Comparison of ENCODE assay signal across 23 cellular contexts in genomic region chr3:50531201-50531600, GRCh38. TPM values are rescaled to one million over a fixed set of nuclear protein-coding genes. Genes with fewer than 3 reads are reported as not detected.
DNase-seq lines count a peak whose midpoint lies in the region; ATAC-seq, FAIRE-seq and TF ChIP-seq lines count a peak whose summit lies in the region.
"Had no signal": no experiment of that assay in that cellular context is flagged by ENCODE, and none has a peak within 500 bp of the region (broad histone marks: within the 10 kb centered on the region; RNA-seq: fewer than 3 reads in every experiment).

No MANE protein-coding gene starts in this region.

- no peaks in the 10 kb centered on the region for H3K36me3 Mint-ChIP-seq in activated naive CD8-positive, alpha-beta T cell treated with anti-CD3 and anti-CD28 coated beads, Interleukin-2, amount 50 U/mL, for 24 hours (ENCODE audit: low read depth)
- H3K36me3 Mint-ChIP-seq in activated naive CD8-positive, alpha-beta T cell treated with anti-CD3 and anti-CD28 coated beads for 36 hours = no peaks in the 10 kb centered on the region
- no peaks in the 10 kb centered on the region; the same call in 2 of the 3 replicates for H3K36me3 Mint-ChIP-seq in GM23338 (ENCODE audit: low read depth)
- H3K36me3 Mint-ChIP-seq: CD4-positive, CD25-positive, alpha-beta regulatory T cell; CD8-positive, alpha-beta memory T cell had no signal

- H3K27me3 Mint-ChIP-seq in activated naive CD8-positive, alpha-beta T cell treated with anti-CD3 and anti-CD28 coated beads, Interleukin-2, amount 50 U/mL, for 24 hours = peaks cover 17% of the 10 kb centered on the region
- peaks cover 15% of the 10 kb centered on the region for H3K27me3 Mint-ChIP-seq in activated naive CD8-positive, alpha-beta T cell treated with anti-CD3 and anti-CD28 coated beads for 36 hours
- H3K27me3 Mint-ChIP-seq in GM23338 (ENCODE audit: insufficient read depth, low read depth, poor library complexity) = peaks cover 34% of the 10 kb centered on the region

- H2AFZ ChIP-seq in PC-3 (ENCODE audit: low read length) (no peak overlapping the region), GM23338 (no peak overlapping the region)

- H3K4me3 Mint-ChIP-seq in activated naive CD8-positive, alpha-beta T cell treated with anti-CD3 and anti-CD28 coated beads, Interleukin-2, amount 50 U/mL, for 24 hours = no peak overlapping the region
- H3K4me3 Mint-ChIP-seq in activated naive CD8-positive, alpha-beta T cell treated with anti-CD3 and anti-CD28 coated beads for 36 hours = no peak overlapping the region
- no peak overlapping the region for H3K4me3 Mint-ChIP-seq in GM23338
- H3K4me3 Mint-ChIP-seq: CD4-positive, CD25-positive, alpha-beta regulatory T cell; CD8-positive, alpha-beta memory T cell; HFFc6; IgD-negative memory B cell had no signal

- peak; percentile 76 for ATAC-seq in activated naive CD8-positive, alpha-beta T cell treated with anti-CD3 and anti-CD28 coated beads, Interleukin-2, amount 50 U/mL, for 24 hours
- ATAC-seq in PC-3 (0 out of 2 replicates have a peak, but pooled peaks have one; percentile 16), GM23338 (no peak)
- ATAC-seq: GM12878, HepG2 had no signal

- H3K9me3 ChIP-seq in HEK293 (ENCODE audit: control insufficient read depth, insufficient read depth, low read depth, low read length) (no peaks in the 10 kb centered on the region), PC-3 (ENCODE audit: low read length) (no peaks in the 10 kb centered on the region), small intestine (ENCODE audit: control insufficient read depth, low read depth) (no peaks in the 10 kb centered on the region)
- H3K9me3 ChIP-seq: BE2C had no signal

- TF ChIP-seq CTCF in HEK293 (tag by site-specific recombination; IDR thresholded peaks at IDR 0.05) = no peak
- no peak for TF ChIP-seq CTCF in PC-3 (conservative IDR thresholded peaks at IDR 0.05; ENCODE audit: low read depth, low read length)
- no peak for TF ChIP-seq CTCF in GM23338 (conservative IDR thresholded peaks at IDR 0.05; ENCODE audit: low read depth in 2 of 2)

- H3K4me1 ChIP-seq in HEK293 (ENCODE audit: control insufficient read depth, insufficient read depth, low read length) (no peaks in the 10 kb centered on the region), PC-3 (ENCODE audit: insufficient read depth, low read length) (no peaks in the 10 kb centered on the region), mesendoderm (ENCODE audit: control insufficient read depth, low read depth, low read length) (no peaks in the 10 kb centered on the region), GM23338 (ENCODE audit: insufficient read depth) (peaks cover 17% of the 10 kb centered on the region), small intestine (ENCODE audit: control insufficient read depth in 2 of 2, insufficient read depth in 1 of 2, low read depth in 1 of 2, low read length in 1 of 2) (no peaks in the 10 kb centered on the region)
- H3K4me1 ChIP-seq: BE2C had no signal

- FAIRE-seq in small intestine (lab: Jason Lieb, UNC) = no peak
- FAIRE-seq: A204.1, GM12878, HepG2 had no signal

- BruUV-seq in PC-3 (replicated peaks; lab: Mats Ljungman, UMichigan) = no TSS peak

- no CpG with 5 or more reads among the region's 4 CpGs for WGBS in mesendoderm (ENCODE audit: extremely low coverage, insufficient coverage, low lambda C conversion rate)
- WGBS in small intestine, 3 donors = 82 to 92% (median 84%) methylated on average over 4 of the region's 4 CpGs

- H2BK120ac ChIP-seq in mesendoderm (ENCODE audit: low read depth, low read length) = no peak overlapping the region

- H2AK5ac ChIP-seq in mesendoderm (ENCODE audit: low read length) = no peak overlapping the region

- H3K27ac Mint-ChIP-seq in activated naive CD8-positive, alpha-beta T cell treated with anti-CD3 and anti-CD28 coated beads, Interleukin-2, amount 50 U/mL, for 24 hours = no peak overlapping the region
- no peak overlapping the region for H3K27ac Mint-ChIP-seq in activated naive CD8-positive, alpha-beta T cell treated with anti-CD3 and anti-CD28 coated beads for 36 hours
- H3K27ac Mint-ChIP-seq in GM23338 = no peak overlapping the region
- H3K27ac Mint-ChIP-seq: CD4-positive, CD25-positive, alpha-beta regulatory T cell; CD8-positive, alpha-beta memory T cell; HFFc6; IgD-negative memory B cell had no signal

- no peak for DNase-seq in activated naive CD8-positive, alpha-beta T cell treated with anti-CD3 and anti-CD28 coated beads, Interleukin-2, amount 50 U/mL, for 24 hours
- no peak for DNase-seq in activated naive CD8-positive, alpha-beta T cell treated with anti-CD3 and anti-CD28 coated beads for 36 hours
- DNase-seq in PC-3 (no peak), mesendoderm (no peak), GM23338 (ENCODE audit: low spot score) (no peak), NCI-H345 treated with DMSO at 0.1 percent for 48 hours (lab: John Stamatoyannopoulos, UW; ENCODE audit: unreplicated experiment) (no peak), small intestine (no peak)
- DNase-seq: ACHN; BE2C; C1 segment of cervical spinal cord; CD4-positive, CD25-positive, alpha-beta regulatory T cell; CD8-positive, alpha-beta memory T cell; COR-L47; DMS 273 treated with DMSO at 0.1 percent for 48 hours; DND-41; EL; HCEC 1CT; HFFc6 had no signal

- intact Hi-C loops in PC-3 (cut with micrococcal nuclease) = no loop called here

- H3K9me2 ChIP-seq in PC-3 (replicated peaks; ENCODE audit: low read length) = no peaks in the 10 kb centered on the region
- no peaks in the 10 kb centered on the region for H3K9me2 ChIP-seq in GM23338 (ENCODE audit: insufficient read depth)

- H2BK5ac ChIP-seq in mesendoderm (ENCODE audit: low read length) = no peak overlapping the region

- no peak overlapping the region for H4K8ac ChIP-seq in mesendoderm (ENCODE audit: low read depth, low read length)

- H3K79me2 ChIP-seq in PC-3 (ENCODE audit: low read length) (no peaks in the 10 kb centered on the region), mesendoderm (ENCODE audit: control insufficient read depth, insufficient read depth, low read length) (no peaks in the 10 kb centered on the region), GM23338 (replicated peaks; ENCODE audit: insufficient read depth) (no peaks in the 10 kb centered on the region)

- H4K20me1 ChIP-seq in PC-3 (ENCODE audit: low read length) (no peaks in the 10 kb centered on the region), GM23338 (replicated peaks; ENCODE audit: insufficient read depth) (no peaks in the 10 kb centered on the region)

- H3K23ac ChIP-seq in mesendoderm (ENCODE audit: low read length) = no peak overlapping the region

- H3K4me1 Mint-ChIP-seq in activated naive CD8-positive, alpha-beta T cell treated with anti-CD3 and anti-CD28 coated beads, Interleukin-2, amount 50 U/mL, for 24 hours = no peaks in the 10 kb centered on the region
- H3K4me1 Mint-ChIP-seq in activated naive CD8-positive, alpha-beta T cell treated with anti-CD3 and anti-CD28 coated beads for 36 hours = no peaks in the 10 kb centered on the region
- H3K4me1 Mint-ChIP-seq in GM23338 = peaks cover 30% of the 10 kb centered on the region
- H3K4me1 Mint-ChIP-seq: CD4-positive, CD25-positive, alpha-beta regulatory T cell; CD8-positive, alpha-beta memory T cell; IgD-negative memory B cell had no signal

- no peaks in the 10 kb centered on the region for H3K79me1 ChIP-seq in mesendoderm (ENCODE audit: low read length)

- H3K27ac ChIP-seq in HEK293 (ENCODE audit: extremely low read depth, low read depth, low read length) (no peak overlapping the region), PC-3 (ENCODE audit: low read length) (no peak overlapping the region), mesendoderm (ENCODE audit: low read depth, low read length) (no peak overlapping the region), GM23338 (ENCODE audit: low read depth) (no peak overlapping the region), small intestine (ENCODE audit: low read depth in 1 of 2, low read length in 1 of 2) (no peak overlapping the region)

- CTCF ChIA-PET in HEK293 (lab: Yijun Ruan, JAX) (interaction anchor here (1.8 kb wide), 1 partner anchor 11 kb away, joined by 8 read pairs; no protein-coding TSS in a partner anchor), PC-3 (lab: Charles Lee) (no interaction called here)

- H3K36me3 ChIP-seq in HEK293 (ENCODE audit: control insufficient read depth in 2 of 2, insufficient read depth in 1 of 2, low read length in 2 of 2) (no peaks in the 10 kb centered on the region), PC-3 (ENCODE audit: low read depth, low read length) (no peaks in the 10 kb centered on the region), mesendoderm (ENCODE audit: control insufficient read depth, insufficient read depth, low read length) (no peaks in the 10 kb centered on the region), GM23338 (ENCODE audit: insufficient read depth) (no peaks in the 10 kb centered on the region; the same call in 1 of the 2 replicates), small intestine (ENCODE audit: control insufficient read depth in 2 of 2, insufficient read depth in 2 of 2, low read length in 2 of 2) (no peaks in the 10 kb centered on the region)
- H3K36me3 ChIP-seq: BE2C had no signal

- H3K27me3 ChIP-seq in PC-3 (ENCODE audit: low read length) (peaks cover 15% of the 10 kb centered on the region; the same call in 1 of the 2 replicates), mesendoderm (ENCODE audit: insufficient read depth, low read length, poor library complexity) (no peaks in the 10 kb centered on the region), GM23338 (ENCODE audit: insufficient read depth) (peaks cover 22% of the 10 kb centered on the region), small intestine (ENCODE audit: control insufficient read depth in 2 of 2, insufficient read depth in 2 of 2, low read length in 2 of 2) (peaks cover 0 to 4% of the 10 kb centered on the region in 2 donors)
- H3K27me3 ChIP-seq: BE2C had no signal

- H3K4me2 ChIP-seq in PC-3 (ENCODE audit: low read length) = no peak overlapping the region
- H3K4me2 ChIP-seq in mesendoderm (ENCODE audit: low read length) = no peak overlapping the region
- no peak overlapping the region for H3K4me2 ChIP-seq in GM23338

- H3K9ac ChIP-seq in PC-3 (ENCODE audit: low read length) (no peak overlapping the region), mesendoderm (ENCODE audit: low read length) (no peak overlapping the region)

- POLR2A ChIA-PET in HEK293 (lab: Yijun Ruan, JAX) = no interaction called here
- POLR2A ChIA-PET in PC-3 (lab: Charles Lee; ENCODE audit: unreplicated experiment) = no interaction called here

- peak overlapping the region; percentile 63 for H3K56ac ChIP-seq in mesendoderm (ENCODE audit: low read length)

- H4K5ac ChIP-seq in mesendoderm (ENCODE audit: low read length) = no peak overlapping the region

- H3F3A ChIP-seq in PC-3 (ENCODE audit: low read length, unreplicated experiment) = no peaks in the 10 kb centered on the region
- H3F3A ChIP-seq in GM23338 (replicated peaks; ENCODE audit: low read depth) = no peaks in the 10 kb centered on the region

- H2BK15ac ChIP-seq in mesendoderm (replicated peaks; ENCODE audit: low read depth) = no peak overlapping the region

- no peak overlapping the region for H3K4me3 ChIP-seq in HEK293 (ENCODE audit: low read depth, low read length)
- H3K4me3 ChIP-seq in PC-3 (ENCODE audit: low read length) = no peak overlapping the region
- no peak overlapping the region for H3K4me3 ChIP-seq in mesendoderm (ENCODE audit: low read length)
- no peak overlapping the region for H3K4me3 ChIP-seq in GM23338
- H3K4me3 ChIP-seq in small intestine (ENCODE audit: low read depth in 1 of 2, low read length in 2 of 2) = no peak overlapping the region
- H3K4me3 ChIP-seq: GM12878 had no signal

- no peak overlapping the region for H3K4ac ChIP-seq in mesendoderm (ENCODE audit: low read depth, low read length)

- no peak overlapping the region for H3K18ac ChIP-seq in mesendoderm (ENCODE audit: low read length)

- H3K9me3 Mint-ChIP-seq in activated naive CD8-positive, alpha-beta T cell treated with anti-CD3 and anti-CD28 coated beads, Interleukin-2, amount 50 U/mL, for 24 hours = no peaks in the 10 kb centered on the region
- no peaks in the 10 kb centered on the region for H3K9me3 Mint-ChIP-seq in activated naive CD8-positive, alpha-beta T cell treated with anti-CD3 and anti-CD28 coated beads for 36 hours
- H3K9me3 Mint-ChIP-seq in GM23338 = peaks cover 3% of the 10 kb centered on the region; the same call in 2 of the 3 replicates
- H3K9me3 Mint-ChIP-seq: CD4-positive, CD25-positive, alpha-beta regulatory T cell; CD8-positive, alpha-beta memory T cell; HFFc6; IgD-negative memory B cell had no signal

RNA-seq across cellular contexts. Expression of gene CACNA2D2, which starts 27.8 kb away (rescaled TPM):
- total RNA-seq in activated naive CD8-positive, alpha-beta T cell treated with anti-CD3 and anti-CD28 coated beads for 36 hours = under 1 TPM; 0.70 to 0.80 TPM
- total RNA-seq in PC-3 (2014; rRNA removed) = 0.17 and 0.44 TPM in 2 replicates
- polyA plus RNA-seq in mesendoderm (2013, experiment 1 of 2) = 4.1 TPM
- 3.7 TPM for polyA plus RNA-seq in mesendoderm (2013, experiment 2 of 2)
- 10.3 and 11.4 TPM in 2 replicates for total RNA-seq in GM23338 (2014; rRNA removed; shearing (Covaris generic))
- polyA plus RNA-seq in GM23338 (2016; fragmentation: Nextera tagmentation; extraction: Ambion mirVana) (4.7 and 5.4 TPM in 2 replicates), small intestine (under 1 TPM; 0.22 to 0.97 (median 0.81) TPM)
- total RNA-seq: HepG2 had no signal
- polyA plus RNA-seq: HepG2 had no signal

RNA-seq across cellular contexts. Expression of gene C3orf18, which starts 36.3 kb away (rescaled TPM):
- total RNA-seq in activated naive CD8-positive, alpha-beta T cell treated with anti-CD3 and anti-CD28 coated beads for 36 hours = 10 to 100 TPM; 15.9 to 17.1 TPM
- total RNA-seq in PC-3 (2014; rRNA removed) = 31.2 and 33.9 TPM in 2 replicates
- polyA plus RNA-seq in mesendoderm (2013, experiment 1 of 2) = 1.9 TPM
- polyA plus RNA-seq in mesendoderm (2013, experiment 2 of 2) = 1.9 TPM
- 7.7 and 10.3 TPM in 2 replicates for total RNA-seq in GM23338 (2014; rRNA removed; shearing (Covaris generic))
- polyA plus RNA-seq in GM23338 (2016; fragmentation: Nextera tagmentation; extraction: Ambion mirVana) = 2.4 TPM in 2 replicates
- polyA plus RNA-seq in small intestine = 1 to 10 TPM; 1.1 to 3.9 (median 1.9) TPM

RNA-seq across cellular contexts. Expression of gene HEMK1, which starts 38.1 kb away (rescaled TPM):
- 10 to 100 TPM; 59.8 to 64.7 TPM for total RNA-seq in activated naive CD8-positive, alpha-beta T cell treated with anti-CD3 and anti-CD28 coated beads for 36 hours
- 20.3 and 22.2 TPM in 2 replicates for total RNA-seq in PC-3 (2014; rRNA removed)
- 5.3 TPM for polyA plus RNA-seq in mesendoderm (2013, experiment 1 of 2)
- polyA plus RNA-seq in mesendoderm (2013, experiment 2 of 2) = 5.4 TPM
- total RNA-seq in GM23338 (2014; rRNA removed; shearing (Covaris generic)) = 5.6 and 8.5 TPM in 2 replicates
- 10.1 and 11.0 TPM in 2 replicates for polyA plus RNA-seq in GM23338 (2016; fragmentation: Nextera tagmentation; extraction: Ambion mirVana)
- polyA plus RNA-seq in small intestine = 10 to 100 TPM; 13.9 to 18.1 (median 13.9) TPM
